8 cellular contexts compared by ENCODE assay signal in the genomic region with DNA sequence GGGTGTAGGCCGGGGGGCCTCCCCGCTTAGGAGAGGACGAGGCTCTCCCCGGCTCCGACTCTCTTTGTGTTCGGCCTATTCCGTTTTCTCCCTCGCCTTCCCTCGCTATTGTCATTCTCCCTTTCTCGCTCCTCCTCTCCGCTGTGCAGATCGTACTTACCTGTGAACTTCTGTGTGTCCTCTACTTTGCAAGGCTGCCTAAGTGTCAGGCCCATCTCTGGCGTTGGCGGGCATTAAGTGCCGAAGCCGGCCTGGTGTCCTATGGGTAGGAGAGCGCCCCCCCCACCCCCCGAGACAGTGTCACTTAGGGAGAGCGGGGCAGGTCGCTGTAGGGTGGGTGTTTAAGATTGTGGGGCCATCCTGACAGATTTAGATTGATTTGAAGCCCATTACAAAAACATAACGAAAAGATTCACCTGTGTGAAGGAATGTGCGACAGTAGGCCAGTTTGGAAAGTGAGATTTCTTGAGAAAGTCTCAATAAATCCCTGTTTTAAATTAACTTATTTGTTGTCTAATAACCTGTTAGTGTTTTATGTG. TPM values are rescaled to one million over a fixed set of nuclear protein-coding genes. Genes with fewer than 3 reads are reported as not detected.
A peak's percentile ranks its signal among the peaks of the same experiment; 100 is the strongest.
DNase-seq lines count a peak whose midpoint lies in the region; ATAC-seq and TF ChIP-seq lines count a peak whose summit lies in the region.

No MANE protein-coding gene starts in this region.

- peaks cover 9% of the 10 kb centered on the region for H3K9me3 Mint-ChIP-seq in activated naive CD8-positive, alpha-beta T cell treated with anti-CD3 and anti-CD28 coated beads, Interleukin-2, amount 10 ng/mL, durations not matched to agents 7 days and 5 days

- intact Hi-C loops in Panc1 (cut with micrococcal nuclease; ENCODE audit: unreplicated experiment) (no loop called here), left ventricle myocardium inferior (cut with micrococcal nuclease) (loop anchor here (5.0 kb wide), 1 partner anchor 87 kb away; no protein-coding TSS in a partner anchor), psoas muscle (cut with DNase I) (loop anchor here (5.0 to 10.0 kb wide), 2 partner anchors 48 to 90 kb away; no protein-coding TSS in a partner anchor)

- H3K4me1 Mint-ChIP-seq in activated naive CD8-positive, alpha-beta T cell treated with anti-CD3 and anti-CD28 coated beads, Interleukin-2, amount 10 ng/mL, durations not matched to agents 7 days and 5 days, result peaks cover 36% of the 10 kb centered on the region

- in situ Hi-C loops in Panc1 (cut with HindIII; ENCODE audit: low pct_unique_long_range_greater_than_20kb, low sequenced_read_pairs), result loop anchor here (5.0 kb wide), 1 partner anchor 63 kb away; no protein-coding TSS in a partner anchor

- peaks cover 62% of the 10 kb centered on the region for H3K36me3 Mint-ChIP-seq in activated naive CD8-positive, alpha-beta T cell treated with anti-CD3 and anti-CD28 coated beads, Interleukin-2, amount 10 ng/mL, durations not matched to agents 7 days and 5 days

- BruUV-seq in Panc1 (replicated peaks; lab: Mats Ljungman, UMichigan), result no TSS peak

- peaks cover 28% of the 10 kb centered on the region for H3K36me3 ChIP-seq in BE2C
- peaks cover 3% of the 10 kb centered on the region for H3K36me3 ChIP-seq in Panc1 (ENCODE audit: control insufficient read depth, insufficient read depth, low read length)
- peaks cover 44% of the 10 kb centered on the region for H3K36me3 ChIP-seq in left ventricle myocardium inferior
- peaks cover 8 to 41% of the 10 kb centered on the region in 2 donors for H3K36me3 ChIP-seq in psoas muscle (ENCODE audit: insufficient read depth in 1 of 2, low read depth in 1 of 2)

- peak overlapping the region; percentile 96 for H3K27ac ChIP-seq in Panc1 (ENCODE audit: low read length)
- H3K27ac ChIP-seq in left ventricle myocardium inferior (replicated peaks), result peak overlapping the region; percentile 95
- peak overlapping the region; percentile 98 for H3K27ac ChIP-seq in psoas muscle

- H3K4me1 ChIP-seq in BE2C, result no peaks in the 10 kb centered on the region
- H3K4me1 ChIP-seq in Panc1 (ENCODE audit: control insufficient read depth, insufficient read depth, low read length), result peaks cover 11% of the 10 kb centered on the region; the same call in 1 of the 2 replicates
- H3K4me1 ChIP-seq in left ventricle myocardium inferior, result peaks cover 45% of the 10 kb centered on the region
- H3K4me1 ChIP-seq in psoas muscle, result peaks cover 21% of the 10 kb centered on the region

- DNase-seq in BE2C (peak; percentile 29), Panc1 (ENCODE audit: low read depth, low spot score) (no peak), left ventricle myocardium inferior (peak; percentile 21), psoas muscle (peak; percentile 22 to 64), COR-L47 (lab: John Stamatoyannopoulos, UW) (no peak)
- no peak for DNase-seq in activated naive CD8-positive, alpha-beta T cell treated with anti-CD3 and anti-CD28 coated beads, Interleukin-2, amount 10 ng/mL, durations not matched to agents 7 days and 5 days

- H3K27me3 Mint-ChIP-seq in activated naive CD8-positive, alpha-beta T cell treated with anti-CD3 and anti-CD28 coated beads, Interleukin-2, amount 10 ng/mL, durations not matched to agents 7 days and 5 days, result no peaks in the 10 kb centered on the region

- WGBS in psoas muscle, 3 donors, result 0 to 1% (median 0%) methylated on average over 19 to 22 of the region's 22 CpGs

- CTCF ChIA-PET in Panc1 (lab: Charles Lee), result no interaction called here

- H3K9me3 ChIP-seq in BE2C (peaks cover 4% of the 10 kb centered on the region; the same call in 1 of the 2 replicates), Panc1 (ENCODE audit: control insufficient read depth, insufficient read depth, low read depth, low read length) (peaks cover 24% of the 10 kb centered on the region), left ventricle myocardium inferior (replicated peaks) (peaks cover 23% of the 10 kb centered on the region), psoas muscle (peaks cover 15% of the 10 kb centered on the region)

- TF ChIP-seq CTCF in BE2C (IDR thresholded peaks at IDR 0.05; ENCODE audit: low read depth, low read length) (no peak), Panc1 (IDR thresholded peaks at IDR 0.05) (no peak), left ventricle myocardium inferior (IDR thresholded peaks at IDR 0.05; ENCODE audit: borderline replicate concordance) (no peak), psoas muscle (IDR thresholded peaks at IDR 0.05) (no peak)

- H3K4me3 ChIP-seq in BE2C (ENCODE audit: low read depth, low read length) (peak overlapping the region; percentile 91), Panc1 (ENCODE audit: low read depth in 2 of 2, low read length in 2 of 2) (peak overlapping the region; percentile 87 to 99), left ventricle myocardium inferior (peak overlapping the region; percentile 96), psoas muscle (peak overlapping the region; percentile 99)

- H3K27me3 ChIP-seq in BE2C (no peaks in the 10 kb centered on the region), Panc1 (ENCODE audit: control insufficient read depth, insufficient read depth, low read length) (no peaks in the 10 kb centered on the region), left ventricle myocardium inferior (ENCODE audit: low read depth) (no peaks in the 10 kb centered on the region), psoas muscle (ENCODE audit: insufficient read depth in 3 of 3, low read length in 2 of 3) (no peaks in the 10 kb centered on the region)

- POLR2A ChIA-PET in Panc1 (lab: Charles Lee), result no interaction called here
- POLR2A ChIA-PET in activated naive CD8-positive, alpha-beta T cell treated with anti-CD3 and anti-CD28 coated beads, Interleukin-2, amount 10 ng/mL, durations not matched to agents 7 days and 5 days (lab: Charles Lee), result interaction anchor here (0.6 to 1.3 kb wide), 6 partner anchors 20 to 1248 kb away, joined by 3 to 5 read pairs (median 4); partner anchors contain the start of gene LMBR1

- H3K27ac Mint-ChIP-seq in activated naive CD8-positive, alpha-beta T cell treated with anti-CD3 and anti-CD28 coated beads, Interleukin-2, amount 10 ng/mL, durations not matched to agents 7 days and 5 days, result peak overlapping the region; percentile 100

- peak overlapping the region; percentile 97 for H3K4me3 Mint-ChIP-seq in activated naive CD8-positive, alpha-beta T cell treated with anti-CD3 and anti-CD28 coated beads, Interleukin-2, amount 10 ng/mL, durations not matched to agents 7 days and 5 days

- ATAC-seq in GM19025 (IDR thresholded peaks at IDR 0.05; ENCODE audit: low read depth, unreplicated experiment), result peak; percentile 17
- ATAC-seq in HG03175 (IDR thresholded peaks at IDR 0.05; ENCODE audit: unreplicated experiment), result peak; percentile 30
- peak; percentile 70 for ATAC-seq in Panc1
- ATAC-seq in activated naive CD8-positive, alpha-beta T cell treated with anti-CD3 and anti-CD28 coated beads, Interleukin-2, amount 10 ng/mL, durations not matched to agents 7 days and 5 days (ENCODE audit: low read depth), result peak; percentile 44
- ATAC-seq in psoas muscle, result peak; percentile 70 to 76 (median 72)

RNA-seq across cellular contexts. Expression of gene RBM33, which starts 0.6 kb away (rescaled TPM):
- polyA plus RNA-seq in BE2C (2012; ENCODE audit: insufficient read depth, insufficient read length, low read depth), result 39.0 TPM
- 61.1 TPM for total RNA-seq in Panc1 (2021; ENCODE audit: unreplicated experiment)
- polyA plus RNA-seq in Panc1 (2012; ENCODE audit: insufficient read length), result 46.3 TPM
- total RNA-seq in activated naive CD8-positive, alpha-beta T cell treated with anti-CD3 and anti-CD28 coated beads, Interleukin-2, amount 10 ng/mL, durations not matched to agents 7 days and 5 days, result 100 to 1,000 TPM; 119 to 122 TPM
- 30.8 TPM for total RNA-seq in left ventricle myocardium inferior
- 10 to 100 TPM; 40.4 to 49.3 (median 43.7) TPM for total RNA-seq in psoas muscle
- 10 to 100 TPM; 11.6 to 24.5 (median 11.7) TPM for polyA plus RNA-seq in psoas muscle

Comparison
In these comparisons a context has a peak if more than half of its experiments do, and no peak if none do; other contexts are left out.
1. DNase-seq: peak in BE2C (single experiment), left ventricle myocardium inferior (single experiment) and psoas muscle (2 of 2); none in Panc1 (single experiment), activated naive CD8-positive, alpha-beta T cell treated with anti-CD3 and anti-CD28 coated beads, Interleukin-2, amount 10 ng/mL, durations not matched to agents 7 days and 5 days (single experiment) and COR-L47 (single experiment).
2. ATAC-seq: peak in every context shown above with its lines; median percentile 72 in psoas muscle; 70 in Panc1; 44 in activated naive CD8-positive, alpha-beta T cell treated with anti-CD3 and anti-CD28 coated beads, Interleukin-2, amount 10 ng/mL, durations not matched to agents 7 days and 5 days; 30 in HG03175; 17 in GM19025.
3. Peak in every context shown above with its lines, with median percentiles within 50 percentile points of each other: H3K4me3 ChIP-seq and H3K27ac ChIP-seq.